ENCODE assay signal across 8 cellular contexts in the genomic region with DNA sequence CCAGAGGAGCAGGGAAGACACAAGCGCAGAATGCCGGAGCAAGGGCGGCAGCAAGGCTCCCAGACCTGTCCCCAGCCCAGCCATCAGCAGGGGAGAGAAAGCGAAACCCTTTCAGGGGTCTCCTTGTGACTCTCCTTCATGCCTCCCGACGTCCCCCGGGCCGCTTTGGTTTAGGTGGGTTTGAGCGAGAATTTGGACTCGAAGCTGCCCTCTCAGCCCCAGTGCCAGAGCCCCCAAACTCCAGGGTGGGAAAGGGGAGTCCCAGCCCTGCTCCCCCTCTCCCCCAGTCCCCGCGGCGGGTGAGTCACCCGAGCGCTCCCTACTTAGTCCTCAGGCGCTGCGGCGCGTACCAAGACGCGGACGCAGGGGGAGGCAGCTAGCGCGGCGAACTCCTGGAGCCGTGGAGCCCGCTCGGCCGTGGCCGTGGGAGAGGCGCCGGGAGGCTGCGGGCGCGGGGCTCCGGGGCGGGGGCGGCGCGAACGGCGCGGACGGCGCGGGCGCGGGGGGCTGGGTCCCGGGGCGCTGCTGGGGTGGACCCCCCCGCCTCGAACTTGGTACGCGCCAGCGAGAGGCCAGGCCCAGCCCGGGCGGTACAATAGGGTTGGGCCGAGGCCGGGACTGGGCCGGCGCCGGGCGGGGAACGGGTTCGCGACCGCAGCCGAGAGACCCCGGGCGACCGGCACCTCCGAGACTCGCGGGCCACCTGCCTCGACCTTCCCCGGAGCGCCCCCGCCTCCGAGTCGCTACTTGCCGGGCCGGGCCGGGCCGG.
DNase-seq lines count a peak whose midpoint lies in the region; ATAC-seq lines count a peak whose summit lies in the region.

Gene MAP7D1, plus strand, starts transcription at position 601 of the 769 bp plus-strand sequence. CDS start 258 bp downstream, outside the sequence.

- peak; percentile 92 for DNase-seq in AG08396 (ENCODE audit: low spot score)
- peak; percentile 84 for DNase-seq in NCI-H82 (lab: John Stamatoyannopoulos, UW)
- peak; percentile 97 for DNase-seq in activated CD8-positive, alpha-beta memory T cell treated with anti-CD3 and anti-CD28 coated beads for 24 hours
- DNase-seq in effector CD8-positive, alpha-beta T cell (lab: John Stamatoyannopoulos, UW) = peak; percentile 78
- peak; percentile 80 to 89 for DNase-seq in memory B cell (ENCODE audit: low spot score in 2 of 2)
- peak; percentile 77 for DNase-seq in stimulated activated CD8-positive, alpha-beta memory T cell treated with anti-CD3 and anti-CD28 coated beads, Interleukin-12 subunit alpha, Interleukin-12 subunit beta, amount 100 ng/mL, for 4 hours (ENCODE audit: low read depth)

- H3K4me1 Mint-ChIP-seq in memory B cell = peaks cover 43% of the 10 kb centered on the region

- ATAC-seq in GM18909 (IDR thresholded peaks at IDR 0.05; ENCODE audit: poor library complexity, unreplicated experiment) (peak; percentile 55), HG03342 (IDR thresholded peaks at IDR 0.05; ENCODE audit: unreplicated experiment) (peak; percentile 49), memory B cell (ENCODE audit: low read depth) (peak; percentile 83)

- H3K27ac Mint-ChIP-seq in memory B cell = peak within 1 kb of the TSS; percentile 97

- H3K36me3 Mint-ChIP-seq in memory B cell = no peaks in the 10 kb centered on the region

- no peaks in the 10 kb centered on the region for H3K27me3 Mint-ChIP-seq in memory B cell

- H3K9me3 Mint-ChIP-seq in memory B cell = no peaks in the 10 kb centered on the region

- peak within 1 kb of the TSS; percentile 90 for H3K4me3 Mint-ChIP-seq in memory B cell

Comparison
In these comparisons a context has a peak if more than half of its experiments do, and no peak if none do; other contexts are left out.
1. Peak in every context shown above with its lines: DNase-seq and ATAC-seq.